8 cellular contexts compared by ENCODE assay signal in genomic region chr3:172087827-172088580, GRCh38. TPM values are rescaled to one million over a fixed set of nuclear protein-coding genes. Genes with fewer than 3 reads are reported as not detected.
DNase-seq lines count a peak whose midpoint lies in the region; ATAC-seq, FAIRE-seq and TF ChIP-seq lines count a peak whose summit lies in the region.

No MANE protein-coding gene starts in this region.

- BruUV-seq in HepG2 (replicated peaks; lab: Mats Ljungman, UMichigan), result no TSS peak

- H2AFZ ChIP-seq in HepG2 (ENCODE audit: low read length), result no peak overlapping the region

- WGBS in HepG2 (ENCODE audit: low lambda C conversion rate), result 91% methylated on average over 7 of the region's 7 CpGs

- FAIRE-seq in HepG2 (lab: Jason Lieb, UNC), result no peak

- peaks cover 100% of the 10 kb centered on the region for H3K4me1 ChIP-seq in HepG2 (ENCODE audit: insufficient read depth, low read length)
- H3K4me1 ChIP-seq in right atrium auricular region, result peaks cover 0 to 47% of the 10 kb centered on the region in 2 donors

- TF ChIP-seq POLR2A in HepG2 (IDR thresholded peaks at IDR 0.05; ENCODE audit: insufficient read depth in 1 of 2, low read depth in 2 of 2, low read length in 2 of 2), result no peak

- POLR2A ChIA-PET in HepG2 (lab: Yijun Ruan, JAX), result no interaction called here

- H3K4me3 ChIP-seq in HepG2 (replicated peaks in 1 of 3; ENCODE audit: insufficient read depth in 1 of 3, low read depth in 2 of 3, low read length in 3 of 3) (no peak overlapping the region), right atrium auricular region (no peak overlapping the region)

- TF ChIP-seq CTCF in HepG2 (CRISPR knock-in tag; IDR thresholded peaks at IDR 0.05), result no peak
- no peak for TF ChIP-seq CTCF in right atrium auricular region (IDR thresholded peaks at IDR 0.05)
- no peak for TF ChIP-seq CTCF in GM10266 (IDR thresholded peaks at IDR 0.05; ENCODE audit: control insufficient read depth, insufficient read depth, low read depth, missing control alignments)

- CTCF ChIA-PET in HepG2 (lab: Yijun Ruan, JAX; ENCODE audit: low intra/inter-chr PET ratio, low total read pairs), result no interaction called here

- intact Hi-C loops in HepG2 (cut with micrococcal nuclease; ENCODE audit: unreplicated experiment), result no loop called here

- H3K27ac ChIP-seq in HepG2 (ENCODE audit: extremely low read length, insufficient read depth, low read length) (no peak overlapping the region), right atrium auricular region (no peak overlapping the region)

- ATAC-seq in GM18499 (IDR thresholded peaks at IDR 0.05; ENCODE audit: insufficient read depth, unreplicated experiment) (peak; percentile 74), GM21786 (IDR thresholded peaks at IDR 0.05; ENCODE audit: unreplicated experiment) (peak; percentile 91), HepG2 (no peak)

- peak; percentile 37 for DNase-seq in NAMALWA (ENCODE audit: low spot score)
- DNase-seq in HepG2 (ENCODE audit: low spot score), result no peak
- no peak for DNase-seq in superior temporal gyrus (ENCODE audit: extremely low spot score)
- no peak for DNase-seq in effector CD4-positive, alpha-beta T cell
- DNase-seq in right atrium auricular region (ENCODE audit: low spot score), result no peak
- DNase-seq in GM10266 (ENCODE audit: extremely low spot score), result no peak

- H4K20me1 ChIP-seq in HepG2 (ENCODE audit: insufficient read depth, low read length), result peaks cover 94% of the 10 kb centered on the region

- H3K9ac ChIP-seq in HepG2 (ENCODE audit: insufficient read depth, low read depth, low read length), result no peak overlapping the region

- in situ Hi-C loops in HepG2 (cut with HindIII; ENCODE audit: extremely low pct_ligation_motif_present, low pct_unique_long_range_greater_than_20kb), result no loop called here

- no peak for TF ChIP-seq EP300 in HepG2 (IDR thresholded peaks at IDR 0.05; ENCODE audit: low read depth in 2 of 2, low read length in 2 of 2)
- TF ChIP-seq EP300 in HepG2 (CRISPR knock-in tag; IDR thresholded peaks at IDR 0.05; ENCODE audit: borderline replicate concordance), result no peak

- no peak for TF ChIP-seq RAD21 in HepG2 (CRISPR knock-in tag; IDR thresholded peaks at IDR 0.05)

- H3K36me3 ChIP-seq in HepG2 (replicated peaks in 1 of 2; ENCODE audit: control insufficient read depth in 1 of 2, insufficient read depth in 2 of 2, low read length in 2 of 2) (peaks cover 4 to 10% of the 10 kb centered on the region in 2 experiments; a peak in 3 of 5 replicates), right atrium auricular region (no peaks in the 10 kb centered on the region)

- H3K27me3 ChIP-seq in HepG2 (ENCODE audit: control insufficient read depth in 1 of 2, insufficient read depth in 2 of 2, low read length in 2 of 2), result no peaks in the 10 kb centered on the region
- no peaks in the 10 kb centered on the region for H3K27me3 ChIP-seq in right atrium auricular region

- H3K9me3 ChIP-seq in HepG2 (ENCODE audit: low read length), result no peaks in the 10 kb centered on the region
- H3K9me3 ChIP-seq in right atrium auricular region, result no peaks in the 10 kb centered on the region

- no peak overlapping the region for H3K4me2 ChIP-seq in HepG2 (ENCODE audit: low read depth, low read length)

- H3K79me2 ChIP-seq in HepG2 (ENCODE audit: insufficient read depth, low read length), result peaks cover 100% of the 10 kb centered on the region

TF ChIP-seq in HepG2, 621 proteins besides CTCF, POLR2A, EP300 and RAD21:
- TF ChIP-seq PTBP1 (IDR thresholded peaks at IDR 0.05; ENCODE audit: low read depth, low read length, poor library complexity, severe bottlenecking) (no peak), RBM22 (optimal IDR thresholded peaks at IDR 0.05; ENCODE audit: low read length) (peak; percentile 85), PLSCR1 (CRISPR knock-in tag; IDR thresholded peaks at IDR 0.05; ENCODE audit: borderline replicate concordance) (no peak), POLR2G (IDR thresholded peaks at IDR 0.05; ENCODE audit: low read depth, low read length) (0 out of 2 replicates have a peak, but pooled peaks have one; percentile 16), ZNF33B (CRISPR knock-in tag; IDR thresholded peaks at IDR 0.05) (no peak), POLR2AphosphoS5 (IDR thresholded peaks at IDR 0.05; ENCODE audit: low read depth, low read length) (peak; percentile 19), PAF1 (CRISPR knock-in tag; IDR thresholded peaks at IDR 0.05) (peak; percentile 80)

RNA-seq across cellular contexts. Expression of gene FNDC3B, which starts 48.6 kb away (rescaled TPM):
- total RNA-seq in HepG2 (2016; rRNA removed; fragmentation: Illumina TruSeq; extraction: Trizol), result 103 and 110 TPM in 2 replicates
- 133 and 147 TPM in 2 replicates for total RNA-seq in HepG2 (2016; cell fraction: cytosol; rRNA removed; fragmentation: Illumina TruSeq; extraction: Trizol; ENCODE audit: low read depth)
- total RNA-seq in HepG2 (2016; cell fraction: insoluble cytoplasmic fraction; rRNA removed; fragmentation: Illumina TruSeq; extraction: Trizol), result 93.9 TPM in 2 replicates
- total RNA-seq in HepG2 (2016; cell fraction: membrane; rRNA removed; fragmentation: Illumina TruSeq; extraction: Trizol), result 73.4 and 76.7 TPM in 2 replicates
- total RNA-seq in HepG2 (2016; cell fraction: nucleus; rRNA removed; fragmentation: Illumina TruSeq; extraction: Trizol), result 222 and 239 TPM in 2 replicates
- 74.8 and 82.8 TPM in 2 replicates for polyA plus RNA-seq in HepG2 (2011; rRNA removed)
- polyA plus RNA-seq in HepG2 (2011; cell fraction: cytosol; rRNA removed), result 26.6 and 44.0 TPM in 2 replicates
- polyA plus RNA-seq in HepG2 (2011; cell fraction: nucleus; rRNA removed), result 159 and 177 TPM in 2 replicates
- polyA plus RNA-seq in HepG2 (2012), result 100 and 116 TPM in 2 replicates
- polyA plus RNA-seq in HepG2 (2016; cell fraction: cytosol; fragmentation: Illumina TruSeq; extraction: Trizol; ENCODE audit: low read depth), result 18.9 and 23.3 TPM in 2 replicates
- 71.0 and 74.2 TPM in 2 replicates for polyA plus RNA-seq in HepG2 (2016; cell fraction: insoluble cytoplasmic fraction; fragmentation: Illumina TruSeq; extraction: Trizol; ENCODE audit: low read depth)
- polyA plus RNA-seq in HepG2 (2016; cell fraction: membrane; fragmentation: Illumina TruSeq; extraction: Trizol; ENCODE audit: low read depth), result 23.8 and 25.2 TPM in 2 replicates
- polyA plus RNA-seq in HepG2 (2016; cell fraction: nucleus; fragmentation: Illumina TruSeq; extraction: Trizol; ENCODE audit: insufficient read depth, low read depth), result 67.2 and 72.5 TPM in 2 replicates
- 83.1 and 705 TPM in 2 replicates for polyA minus RNA-seq in HepG2 (2011; rRNA and poly(A)+ RNA removed; ENCODE audit: low replicate concordance)
- polyA minus RNA-seq in HepG2 (2011; cell fraction: cytosol; rRNA and poly(A)+ RNA removed), result 129 and 146 TPM in 2 replicates
- 1,231 and 1,245 TPM in 2 replicates for polyA minus RNA-seq in HepG2 (2011; cell fraction: nucleus; rRNA and poly(A)+ RNA removed)
- total RNA-seq in right atrium auricular region, result 10 to 100 TPM; 57.6 to 69.3 TPM
